ENCODE assay signal across 9 cellular contexts in the genomic region with DNA sequence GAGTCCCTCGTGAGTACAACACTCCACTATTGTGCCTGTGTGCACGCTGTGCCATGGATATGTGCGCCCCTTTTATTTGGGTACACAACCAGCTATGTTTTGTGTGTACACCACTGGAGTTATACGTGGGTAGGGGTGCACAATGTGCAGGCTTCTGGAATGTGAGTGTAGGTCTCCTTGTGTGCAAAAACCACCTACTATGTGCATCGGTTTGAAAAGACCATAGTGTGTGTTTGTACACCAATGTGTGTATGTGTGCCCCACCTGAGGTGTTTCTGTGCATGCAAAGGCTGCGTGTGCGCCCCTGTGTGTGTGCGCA.
A peak's percentile ranks its signal among the peaks of the same experiment; 100 is the strongest.
DNase-seq lines count a peak whose midpoint lies in the region; ATAC-seq and TF ChIP-seq lines count a peak whose summit lies in the region.
"Had no signal": no experiment of that assay in that cellular context is flagged by ENCODE, and none has a peak within 500 bp of the region (broad histone marks: within the 10 kb centered on the region; RNA-seq: fewer than 3 reads in every experiment).

No MANE protein-coding gene starts in this region.

- H3K79me2 ChIP-seq in PC-9 (ENCODE audit: low read depth), result no peaks in the 10 kb centered on the region

- no peak for TF ChIP-seq POLR2A in thyroid gland (IDR thresholded peaks at IDR 0.05)

- H3K36me3 Mint-ChIP-seq in endodermal cell (ENCODE audit: low read depth), result no peaks in the 10 kb centered on the region

- POLR2A ChIA-PET in PC-9 (lab: Charles Lee; ENCODE audit: unreplicated experiment), result no interaction called here

- H3K9ac ChIP-seq in endodermal cell (ENCODE audit: extremely low read depth, low read length, poor library complexity, severe bottlenecking), result peak overlapping the region; percentile 83

- no peaks in the 10 kb centered on the region for H3K36me3 ChIP-seq in PC-9 (ENCODE audit: low read depth)
- H3K36me3 ChIP-seq in endodermal cell (ENCODE audit: control insufficient read depth, insufficient read depth, low read length), result no peaks in the 10 kb centered on the region
- no peaks in the 10 kb centered on the region for H3K36me3 ChIP-seq in mesodermal cell (ENCODE audit: control insufficient read depth, insufficient read depth, low read length)
- no peaks in the 10 kb centered on the region for H3K36me3 ChIP-seq in thyroid gland

- H3F3A ChIP-seq in PC-9 (ENCODE audit: insufficient read depth, low read depth), result no peaks in the 10 kb centered on the region

- H3K4me3 ChIP-seq in PC-9, result peak overlapping the region; percentile 51; the same call in 1 of the 2 replicates
- H3K4me3 ChIP-seq in endodermal cell (ENCODE audit: low read length), result peak overlapping the region; percentile 73
- H3K4me3 ChIP-seq in mesodermal cell (ENCODE audit: extremely low read depth, insufficient read depth, low read length, poor library complexity, severe bottlenecking), result peak overlapping the region; percentile 26
- H3K4me3 ChIP-seq in thyroid gland (replicated peaks in 1 of 3), result no peak overlapping the region

- peaks cover 11% of the 10 kb centered on the region for H3K4me1 Mint-ChIP-seq in endodermal cell

- no peaks in the 10 kb centered on the region; the same call in 1 of the 2 replicates for H3K27me3 ChIP-seq in PC-9 (ENCODE audit: insufficient read depth, low read depth)
- peaks cover 4% of the 10 kb centered on the region for H3K27me3 ChIP-seq in endodermal cell (ENCODE audit: control insufficient read depth, insufficient read depth, low read length, poor library complexity, severe bottlenecking)
- H3K27me3 ChIP-seq in thyroid gland, result no peaks in the 10 kb centered on the region

- CTCF ChIA-PET in PC-9 (lab: Charles Lee), result no interaction called here

- H3K9me3 Mint-ChIP-seq in endodermal cell, result peaks cover 2% of the 10 kb centered on the region

- no peak for TF ChIP-seq CTCF in PC-9 (conservative IDR thresholded peaks at IDR 0.05)
- TF ChIP-seq CTCF in endodermal cell (conservative IDR thresholded peaks at IDR 0.05), result no peak
- no peak for TF ChIP-seq CTCF in thyroid gland (IDR thresholded peaks at IDR 0.05)

- H3K4me3 Mint-ChIP-seq in endodermal cell, result peak overlapping the region; percentile 69

- H4K20me1 ChIP-seq in PC-9 (ENCODE audit: insufficient read depth), result no peaks in the 10 kb centered on the region

- no TSS peak for BruUV-seq in PC-9 (replicated peaks; lab: Mats Ljungman, UMichigan)

- intact Hi-C loops in PC-9 (cut with micrococcal nuclease; ENCODE audit: unreplicated experiment), result loop anchor here (1.0 to 10.0 kb wide), 3 partner anchors 55 to 122 kb away; partner anchors contain the start of gene KLF15
- intact Hi-C loops in thyroid gland (cut with DNase I), result loop anchor here (5.0 to 10.0 kb wide), 2 partner anchors 90 to 208 kb away; partner anchors contain the start of genes KLF15 and ZXDC

- H3K27me3 Mint-ChIP-seq in endodermal cell (ENCODE audit: insufficient read depth), result peaks cover 11% of the 10 kb centered on the region

- H3K4me1 ChIP-seq in PC-9 (replicated peaks; ENCODE audit: insufficient read depth), result no peaks in the 10 kb centered on the region
- peaks cover 16% of the 10 kb centered on the region for H3K4me1 ChIP-seq in endodermal cell (ENCODE audit: control insufficient read depth, insufficient read depth, low read length)
- H3K4me1 ChIP-seq in mesodermal cell (ENCODE audit: control insufficient read depth, insufficient read depth, low read length, poor library complexity, severe bottlenecking), result peaks cover 21% of the 10 kb centered on the region
- peaks cover 26 to 45% of the 10 kb centered on the region in 2 donors for H3K4me1 ChIP-seq in thyroid gland

- H3K27ac Mint-ChIP-seq in endodermal cell, result peak overlapping the region; percentile 96

- no peak overlapping the region for H3K27ac ChIP-seq in PC-9
- H3K27ac ChIP-seq in endodermal cell (ENCODE audit: low read depth, low read length), result peak overlapping the region; percentile 98
- peak overlapping the region; percentile 98 for H3K27ac ChIP-seq in mesodermal cell (ENCODE audit: low read depth, low read length, severe bottlenecking)
- H3K27ac ChIP-seq in thyroid gland, result peak overlapping the region; percentile 49 to 80 (median 57)

- DNase-seq in PC-9, result no peak
- no peak for DNase-seq in endodermal cell
- DNase-seq in thyroid gland, result no peak
- DNase-seq in A172 (ENCODE audit: low spot score), result no peak
- DNase-seq: activated CD4-positive, alpha-beta T cell treated with anti-CD3 and anti-CD28 coated beads for 48 hours had no signal

- ATAC-seq in GM21367 (IDR thresholded peaks at IDR 0.05; ENCODE audit: unreplicated experiment), result no peak
- no peak for ATAC-seq in GM19455 (IDR thresholded peaks at IDR 0.05; ENCODE audit: unreplicated experiment)
- no peak for ATAC-seq in HG02970 (IDR thresholded peaks at IDR 0.05; ENCODE audit: low FRiP score, unreplicated experiment)

- WGBS in endodermal cell (ENCODE audit: insufficient coverage in 1 of 2, insufficient read length in 1 of 2), 2 experiments, result 75 to 82% methylated on average over 4 to 8 of the region's 8 CpGs
- WGBS in mesodermal cell (ENCODE audit: insufficient coverage in 2 of 2), 2 experiments, result 66 to 75% methylated on average over 8 of the region's 8 CpGs
- 48 to 58% methylated on average over 6 to 8 of the region's 8 CpGs for WGBS in thyroid gland, 2 donors

- peak overlapping the region; percentile 73 for H3K4me2 ChIP-seq in PC-9

- no peaks in the 10 kb centered on the region for H3K9me2 ChIP-seq in PC-9 (ENCODE audit: insufficient read depth)

- H3K9me3 ChIP-seq in PC-9 (ENCODE audit: insufficient read depth, low read depth) (no peaks in the 10 kb centered on the region), endodermal cell (ENCODE audit: control insufficient read depth, low read length) (no peaks in the 10 kb centered on the region), mesodermal cell (ENCODE audit: control insufficient read depth, low read length) (peaks cover 4% of the 10 kb centered on the region), thyroid gland (no peaks in the 10 kb centered on the region)

- H2AFZ ChIP-seq in PC-9, result no peak overlapping the region

Comparison
In these comparisons a context has a peak if more than half of its experiments do, and no peak if none do; other contexts are left out.
1. H3K4me3 ChIP-seq: peak in PC-9 (single experiment), endodermal cell (single experiment) and mesodermal cell (single experiment); none in thyroid gland (0 of 3).